ENCODE assay signal across 10 cellular contexts in genomic region chr3:126912027-126912422, GRCh38.
DNase-seq lines count a peak whose midpoint lies in the region; ATAC-seq lines count a peak whose summit lies in the region.
"Had no signal": no experiment of that assay in that cellular context is flagged by ENCODE, and none has a peak within 500 bp of the region (broad histone marks: within the 10 kb centered on the region; RNA-seq: fewer than 3 reads in every experiment).

No MANE protein-coding gene starts in this region.

- H3K9ac ChIP-seq in GM23248: peak overlapping the region; percentile 54; the same call in 1 of the 2 replicates

- H2AFZ ChIP-seq in ACC112 (ENCODE audit: low read length, unreplicated experiment) (peak overlapping the region; percentile 74), GM23248 (no peak overlapping the region)

- H3K79me2 ChIP-seq in ACC112 (ENCODE audit: control insufficient read depth, insufficient read depth, low read length, unreplicated experiment) (no peaks in the 10 kb centered on the region), GM23248 (ENCODE audit: insufficient read depth) (no peaks in the 10 kb centered on the region)

- no peaks in the 10 kb centered on the region for H3K27me3 Mint-ChIP-seq in activated T-helper 17 cell treated with anti-CD3 and anti-CD28 coated beads, Interleukin-2, amount 50 U/mL, for 72 hours

- H3K4me1 Mint-ChIP-seq in activated T-helper 17 cell treated with anti-CD3 and anti-CD28 coated beads, Interleukin-2, amount 50 U/mL, for 72 hours: peaks cover 35% of the 10 kb centered on the region

- in situ Hi-C loops in GM23248 (cut with MboI): no loop called here

- no peaks in the 10 kb centered on the region for H3K9me3 Mint-ChIP-seq in activated T-helper 17 cell treated with anti-CD3 and anti-CD28 coated beads, Interleukin-2, amount 50 U/mL, for 72 hours

- WGBS in GM23248 (ENCODE audit: low coverage in 1 of 2, low lambda C conversion rate in 2 of 2, missing lambda C conversion rate in 2 of 2), 2 experiments: 96% methylated on average over 9 of the region's 9 CpGs

- H3K9me3 ChIP-seq in GM23248 (ENCODE audit: low read depth): no peaks in the 10 kb centered on the region
- H3K9me3 ChIP-seq: HAP-1 had no signal

- H3K4me1 ChIP-seq in ACC112 (ENCODE audit: control insufficient read depth, insufficient read depth, low read length, unreplicated experiment) (peaks cover 42% of the 10 kb centered on the region), GM23248 (ENCODE audit: insufficient read depth) (peaks cover 19% of the 10 kb centered on the region)
- H3K4me1 ChIP-seq: HAP-1 had no signal

- no peaks in the 10 kb centered on the region for H3K36me3 ChIP-seq in ACC112 (ENCODE audit: insufficient read depth, low read length)
- H3K36me3 ChIP-seq in GM23248 (ENCODE audit: low read depth): no peaks in the 10 kb centered on the region
- H3K36me3 ChIP-seq: HAP-1 had no signal

- peaks cover 9% of the 10 kb centered on the region; the same call in 1 of the 2 replicates for H3F3A ChIP-seq in GM23248 (ENCODE audit: insufficient read depth)

- peaks cover 9% of the 10 kb centered on the region for H3K36me3 Mint-ChIP-seq in activated T-helper 17 cell treated with anti-CD3 and anti-CD28 coated beads, Interleukin-2, amount 50 U/mL, for 72 hours (ENCODE audit: low read depth)

- H3K4me2 ChIP-seq in GM23248 (ENCODE audit: unreplicated experiment): no peak overlapping the region

- H3K27me3 ChIP-seq in ACC112 (ENCODE audit: insufficient read depth, low read length) (no peaks in the 10 kb centered on the region), GM23248 (replicated peaks; ENCODE audit: insufficient read depth) (no peaks in the 10 kb centered on the region)

- peak overlapping the region; percentile 84 for H3K27ac Mint-ChIP-seq in activated T-helper 17 cell treated with anti-CD3 and anti-CD28 coated beads, Interleukin-2, amount 50 U/mL, for 72 hours

- H3K4me3 ChIP-seq in ACC112 (ENCODE audit: low read depth, low read length) (no peak overlapping the region), GM23248 (no peak overlapping the region)
- H3K4me3 ChIP-seq: HAP-1 had no signal

- peak overlapping the region; percentile 70 for H3K4me3 Mint-ChIP-seq in activated T-helper 17 cell treated with anti-CD3 and anti-CD28 coated beads, Interleukin-2, amount 50 U/mL, for 72 hours

- H3K27ac ChIP-seq in ACC112 (ENCODE audit: low read depth, low read length): peak overlapping the region; percentile 97
- peak overlapping the region; percentile 91 for H3K27ac ChIP-seq in GM23248

- H3K9me2 ChIP-seq in GM23248 (ENCODE audit: insufficient read depth): no peaks in the 10 kb centered on the region

- no peaks in the 10 kb centered on the region for H4K20me1 ChIP-seq in GM23248 (ENCODE audit: insufficient read depth)

- DNase-seq in GM23248: no peak
- peak; percentile 20 for DNase-seq in medulla oblongata (ENCODE audit: extremely low spot score)
- DNase-seq in foreskin melanocyte: no peak
- DNase-seq in NCI-H82 treated with DMSO at 0.1 percent for 48 hours (lab: John Stamatoyannopoulos, UW; ENCODE audit: unreplicated experiment): no peak
- no peak for DNase-seq in UCSD-AML1 (lab: John Stamatoyannopoulos, UW; ENCODE audit: unreplicated experiment)
- DNase-seq: NCI-H146 had no signal

- no peak for ATAC-seq in activated T-helper 17 cell treated with anti-CD3 and anti-CD28 coated beads, Interleukin-2, amount 50 U/mL, for 72 hours (replicated peaks)
- no peak for ATAC-seq in GM19467 (IDR thresholded peaks at IDR 0.05; ENCODE audit: unreplicated experiment)
